In the genomic region with DNA sequence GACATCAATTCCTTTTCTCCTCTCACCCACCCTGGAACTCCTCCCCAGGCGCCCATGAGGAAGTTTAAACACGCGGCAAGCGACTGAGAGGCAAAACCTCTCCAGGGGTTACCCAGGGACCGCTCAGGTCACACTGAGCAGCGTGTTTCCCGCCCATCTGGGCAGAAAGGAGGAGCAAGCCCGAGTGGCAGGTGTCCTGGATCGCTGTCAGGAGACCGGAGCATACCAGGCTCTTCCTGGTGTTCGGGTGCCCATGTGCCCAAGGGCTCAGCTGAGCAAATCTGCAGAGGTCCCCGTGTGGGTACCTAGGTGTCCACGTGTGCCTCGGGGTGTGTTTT, we compare ENCODE assay signal across 8 cellular contexts. TPM values are rescaled to one million over a fixed set of nuclear protein-coding genes. Genes with fewer than 3 reads are reported as not detected.
DNase-seq lines count a peak whose midpoint lies in the region; ATAC-seq, FAIRE-seq and TF ChIP-seq lines count a peak whose summit lies in the region.

No MANE protein-coding gene starts in this region.

- H3K9ac ChIP-seq in BLaER1 (peak overlapping the region; percentile 90), keratinocyte (ENCODE audit: control insufficient read depth, extremely low read depth, insufficient read depth, low read length) (peak overlapping the region; percentile 93)

- H3K27ac ChIP-seq in BLaER1 (peak overlapping the region; percentile 86), keratinocyte (ENCODE audit: control insufficient read depth, insufficient read depth, low read length) (peak overlapping the region; percentile 38)

- no peaks in the 10 kb centered on the region for H3K27me3 ChIP-seq in BLaER1
- H3K27me3 ChIP-seq in keratinocyte (ENCODE audit: control insufficient read depth, extremely low read depth, insufficient read depth, low read length) = no peaks in the 10 kb centered on the region

- H3K4me1 ChIP-seq in BLaER1 (peaks cover 45% of the 10 kb centered on the region), keratinocyte (ENCODE audit: control insufficient read depth, extremely low read depth, insufficient read depth, low read length) (peaks cover 10% of the 10 kb centered on the region)

- ATAC-seq in GM19025 (IDR thresholded peaks at IDR 0.05; ENCODE audit: low read depth, unreplicated experiment) (peak; percentile 2), HG03432 (IDR thresholded peaks at IDR 0.05; ENCODE audit: unreplicated experiment) (peak; percentile 13)

- H4K20me1 ChIP-seq in BLaER1 (no peaks in the 10 kb centered on the region), keratinocyte (ENCODE audit: control insufficient read depth, extremely low read depth, insufficient read depth, low read length) (no peaks in the 10 kb centered on the region)

- FAIRE-seq in keratinocyte (lab: Jason Lieb, UNC) = no peak
- no peak for FAIRE-seq in frontal cortex (lab: Jason Lieb, UNC)

- H3K4me2 ChIP-seq in BLaER1 (peak overlapping the region; percentile 83), keratinocyte (ENCODE audit: control insufficient read depth, extremely low read depth, insufficient read depth, low read depth, low read length) (peak overlapping the region; percentile 88)

- H3K4me3 ChIP-seq in BLaER1 (peak overlapping the region; percentile 85), astrocyte of the spinal cord (ENCODE audit: low read depth, low read length) (peak overlapping the region; percentile 55), keratinocyte (ENCODE audit: control insufficient read depth in 2 of 3, extremely low read depth in 1 of 3, insufficient read depth in 2 of 3, low read depth in 1 of 3, low read length in 3 of 3) (peak overlapping the region; percentile 58 to 85 (median 84))

- peak overlapping the region; percentile 85 for H2AFZ ChIP-seq in keratinocyte (ENCODE audit: control insufficient read depth, low read length)

- H3K36me3 ChIP-seq in BLaER1 (peaks cover 34% of the 10 kb centered on the region), keratinocyte (ENCODE audit: control insufficient read depth in 2 of 2, extremely low read depth in 1 of 2, insufficient read depth in 2 of 2, low read length in 2 of 2) (peaks cover 3 to 10% of the 10 kb centered on the region in 2 experiments)

- peaks cover 7% of the 10 kb centered on the region for H3K79me2 ChIP-seq in keratinocyte (ENCODE audit: control insufficient read depth, insufficient read depth, low read length)

- dilution Hi-C loops in keratinocyte (cut with MboI; ENCODE audit: extremely low pct_ligation_motif_present, low sequenced_read_pairs) = no loop called here

- DNase-seq in NCI-H82 (lab: John Stamatoyannopoulos, UW) (peak; percentile 83), astrocyte of the spinal cord (ENCODE audit: low read depth, low spot score) (no peak), keratinocyte (ENCODE audit: low read depth, low spot score) (no peak), frontal cortex (ENCODE audit: low spot score in 2 of 2) (no peak)
- peak; percentile 25 to 32 for DNase-seq in stimulated activated CD4-positive, alpha-beta T cell treated with anti-CD3 and anti-CD28 coated beads, Interleukin-1b, Interleukin-23, amount 100 ng/mL, for 4 hours (ENCODE audit: low read depth in 2 of 2)

- in situ Hi-C loops in astrocyte of the spinal cord (cut with HindIII; ENCODE audit: low sequenced_read_pairs) = no loop called here

- no peaks in the 10 kb centered on the region for H3K9me1 ChIP-seq in keratinocyte (ENCODE audit: control insufficient read depth, extremely low read depth, insufficient read depth, low read length)

- H3K9me3 ChIP-seq in BLaER1 (no peaks in the 10 kb centered on the region), keratinocyte (ENCODE audit: control insufficient read depth, low read depth, low read length) (no peaks in the 10 kb centered on the region)

- TF ChIP-seq CTCF in astrocyte of the spinal cord (IDR thresholded peaks at IDR 0.05; ENCODE audit: low read depth, low read length) = no peak
- TF ChIP-seq CTCF in keratinocyte (optimal IDR thresholded peaks at IDR 0.05 in 1 of 3, IDR thresholded peaks at IDR 0.05 in 1 of 3, conservative IDR thresholded peaks at IDR 0.05 in 1 of 3; ENCODE audit: extremely low read depth in 1 of 3, insufficient read depth in 2 of 3, low read length in 3 of 3) = no peak

RNA-seq across cellular contexts. Expression of a gene that starts 0.5 kb away (rescaled TPM):
- polyA plus RNA-seq in keratinocyte = 7.0 to 8.7 TPM (median 8.3 TPM) in 3 replicates
- polyA plus RNA-seq in keratinocyte (2011; ENCODE audit: low read depth) = 2.7 TPM
- polyA plus RNA-seq in keratinocyte (2011; cell fraction: cytosol; rRNA removed) = 5.8 and 7.5 TPM in 2 replicates
- polyA plus RNA-seq in keratinocyte (2011; cell fraction: nucleus; rRNA removed) = 7.1 and 7.6 TPM in 2 replicates
- 9.6 and 10.2 TPM in 2 replicates for polyA plus RNA-seq in keratinocyte (2012; ENCODE audit: low replicate concordance)
- polyA minus RNA-seq in keratinocyte = 7.6 to 10.1 TPM (median 10.0 TPM) in 3 replicates
- 4.2 TPM for polyA minus RNA-seq in keratinocyte (2011; cell fraction: cytosol; rRNA and poly(A)+ RNA removed)
- 3.3 and 4.9 TPM in 2 replicates for polyA minus RNA-seq in keratinocyte (2011; cell fraction: nucleus; rRNA and poly(A)+ RNA removed)
- 6.9 TPM for total RNA-seq in frontal cortex

RNA-seq across cellular contexts. Expression of a gene that starts 17.7 kb away (rescaled TPM):
- polyA plus RNA-seq in keratinocyte = 15.9 to 18.1 TPM (median 18.0 TPM) in 3 replicates
- polyA plus RNA-seq in keratinocyte (2011; ENCODE audit: low read depth) = 39.7 TPM
- polyA plus RNA-seq in keratinocyte (2011; cell fraction: cytosol; rRNA removed) = 16.2 and 20.4 TPM in 2 replicates
- 7.3 and 11.0 TPM in 2 replicates for polyA plus RNA-seq in keratinocyte (2011; cell fraction: nucleus; rRNA removed)
- 13.9 and 30.4 TPM in 2 replicates for polyA plus RNA-seq in keratinocyte (2012; ENCODE audit: low replicate concordance)
- polyA minus RNA-seq in keratinocyte = 14.7 to 20.3 TPM (median 16.5 TPM) in 3 replicates
- 11.3 TPM for polyA minus RNA-seq in keratinocyte (2011; cell fraction: cytosol; rRNA and poly(A)+ RNA removed)
- polyA minus RNA-seq in keratinocyte (2011; cell fraction: nucleus; rRNA and poly(A)+ RNA removed) = 3.6 and 3.7 TPM in 2 replicates
- total RNA-seq in frontal cortex = 8.2 TPM

RNA-seq across cellular contexts. Expression of a gene that starts 27.1 kb away (rescaled TPM):
- 62.8 to 79.0 TPM (median 71.5 TPM) in 3 replicates for polyA plus RNA-seq in keratinocyte
- polyA plus RNA-seq in keratinocyte (2011; ENCODE audit: low read depth) = 29.4 TPM
- 62.7 and 69.3 TPM in 2 replicates for polyA plus RNA-seq in keratinocyte (2011; cell fraction: cytosol; rRNA removed)
- 42.5 and 43.2 TPM in 2 replicates for polyA plus RNA-seq in keratinocyte (2011; cell fraction: nucleus; rRNA removed)
- 42.6 and 61.5 TPM in 2 replicates for polyA plus RNA-seq in keratinocyte (2012; ENCODE audit: low replicate concordance)
- polyA minus RNA-seq in keratinocyte = 33.0 to 46.9 TPM (median 39.6 TPM) in 3 replicates
- 31.5 TPM for polyA minus RNA-seq in keratinocyte (2011; cell fraction: cytosol; rRNA and poly(A)+ RNA removed)
- polyA minus RNA-seq in keratinocyte (2011; cell fraction: nucleus; rRNA and poly(A)+ RNA removed) = 9.9 and 12.6 TPM in 2 replicates
- 37.1 TPM for total RNA-seq in frontal cortex

RNA-seq across cellular contexts. Expression of a gene that starts 27.3 kb away (rescaled TPM):
- polyA plus RNA-seq in keratinocyte = 22.3 to 25.2 TPM (median 22.7 TPM) in 3 replicates
- polyA plus RNA-seq in keratinocyte (2011; ENCODE audit: low read depth) = 29.9 TPM
- polyA plus RNA-seq in keratinocyte (2011; cell fraction: cytosol; rRNA removed) = 11.7 and 13.3 TPM in 2 replicates
- polyA plus RNA-seq in keratinocyte (2011; cell fraction: nucleus; rRNA removed) = 72.2 and 73.0 TPM in 2 replicates
- 18.8 and 21.2 TPM in 2 replicates for polyA plus RNA-seq in keratinocyte (2012; ENCODE audit: low replicate concordance)
- polyA minus RNA-seq in keratinocyte = 26.4 to 47.8 TPM (median 31.0 TPM) in 3 replicates
- polyA minus RNA-seq in keratinocyte (2011; cell fraction: cytosol; rRNA and poly(A)+ RNA removed) = 19.8 TPM
- polyA minus RNA-seq in keratinocyte (2011; cell fraction: nucleus; rRNA and poly(A)+ RNA removed) = 23.3 and 29.6 TPM in 2 replicates
- total RNA-seq in frontal cortex = 15.1 TPM

Comparison
In these comparisons a context has a peak if more than half of its experiments do, and no peak if none do; other contexts are left out.
1. DNase-seq: peak in NCI-H82 (single experiment) and stimulated activated CD4-positive, alpha-beta T cell treated with anti-CD3 and anti-CD28 coated beads, Interleukin-1b, Interleukin-23, amount 100 ng/mL, for 4 hours (2 of 2); none in astrocyte of the spinal cord (single experiment), keratinocyte (single experiment) and frontal cortex (0 of 2).
2. Peak in every context shown above with its lines, with median percentiles within 50 percentile points of each other: H3K4me3 ChIP-seq.